In the genomic region with DNA sequence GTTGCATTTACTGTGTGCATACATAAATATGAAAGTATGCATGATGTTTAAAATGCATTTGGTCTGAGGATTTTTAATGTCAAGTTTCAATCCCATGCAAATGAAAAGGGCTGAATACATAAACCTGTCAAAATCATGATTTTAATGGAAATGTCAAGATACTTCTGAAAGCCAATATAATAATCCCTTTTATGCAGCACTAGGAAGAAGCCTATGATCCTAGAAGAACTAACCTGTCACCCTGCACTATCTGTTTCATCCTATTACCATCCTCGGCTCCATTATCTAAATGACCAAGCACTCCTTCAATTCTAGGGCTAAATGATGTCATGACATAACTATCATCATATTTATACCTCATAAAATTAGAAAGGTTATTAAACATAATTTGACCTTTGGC, we compare ENCODE assay signal across 29 cellular contexts.
"Had no signal": no experiment of that assay in that cellular context is flagged by ENCODE, and none has a peak within 500 bp of the region (broad histone marks: within the 10 kb centered on the region; RNA-seq: fewer than 3 reads in every experiment).

No MANE protein-coding gene starts in this region.

- ATAC-seq: effector memory CD8-positive, alpha-beta T cell; esophagus mucosa; foreskin keratinocyte; gastrocnemius medialis; gastroesophageal sphincter; heart left ventricle; heart right ventricle had no signal

- H3K4me3 Mint-ChIP-seq: dendritic cell treated with granulocyte-macrophage colony-stimulating factor and Interleukin-4, amounts not matched to agents 40 ng/mL and 50 ng/mL, for 4 days; effector memory CD8-positive, alpha-beta T cell; endodermal cell had no signal

- H3K27ac Mint-ChIP-seq: dendritic cell treated with granulocyte-macrophage colony-stimulating factor and Interleukin-4, amounts not matched to agents 40 ng/mL and 50 ng/mL, for 4 days; effector memory CD8-positive, alpha-beta T cell; endodermal cell had no signal

- H3K9me3 Mint-ChIP-seq: endodermal cell had no signal

- H3K4me1 ChIP-seq: colonic mucosa, esophagus muscularis mucosa, esophagus squamous epithelium, foreskin keratinocyte, gastrocnemius medialis, gastroesophageal sphincter, heart left ventricle, heart right ventricle had no signal

- H3K4me3 ChIP-seq: colonic mucosa, coronary artery, dorsolateral prefrontal cortex, esophagus muscularis mucosa, esophagus squamous epithelium, gastrocnemius medialis, gastroesophageal sphincter, heart left ventricle, heart right ventricle had no signal

- H3K27me3 Mint-ChIP-seq: dendritic cell treated with granulocyte-macrophage colony-stimulating factor and Interleukin-4, amounts not matched to agents 40 ng/mL and 50 ng/mL, for 4 days; effector memory CD8-positive, alpha-beta T cell had no signal

- H3K27me3 ChIP-seq: colonic mucosa, esophagus muscularis mucosa, esophagus squamous epithelium, foreskin keratinocyte, gastrocnemius medialis, gastroesophageal sphincter, heart left ventricle, heart right ventricle had no signal

- H3K27ac ChIP-seq: colonic mucosa, coronary artery, dorsolateral prefrontal cortex, epithelial cell of prostate, esophagus muscularis mucosa, esophagus squamous epithelium, foreskin keratinocyte, gastrocnemius medialis, gastroesophageal sphincter, heart left ventricle, heart right ventricle had no signal

- H3K36me3 ChIP-seq: colonic mucosa, esophagus muscularis mucosa, esophagus squamous epithelium, gastrocnemius medialis, gastroesophageal sphincter, heart left ventricle, heart right ventricle had no signal

- DNase-seq: colonic mucosa; cortex of kidney; dermis blood vessel endothelial cell; dorsolateral prefrontal cortex; effector CD4-positive, alpha-beta T cell; effector CD8-positive, alpha-beta T cell; effector memory CD4-positive, alpha-beta T cell; effector memory CD8-positive, alpha-beta T cell; endodermal cell; erythroblast; esophagus squamous epithelium; foreskin fibroblast; foreskin keratinocyte; foreskin melanocyte; gastrocnemius medialis; glutamatergic neuron; head of caudate nucleus; heart left ventricle; heart right ventricle had no signal

- FAIRE-seq: colon, endometrium, endothelial cell of umbilical vein, frontal cortex had no signal

- H3K9me3 ChIP-seq: colonic mucosa, esophagus muscularis mucosa, esophagus squamous epithelium, gastrocnemius medialis, gastroesophageal sphincter, heart left ventricle had no signal
